Comparison of ENCODE assay signal across 11 cellular contexts in genomic region chr10:61970182-61971015, GRCh38.
DNase-seq lines count a peak whose midpoint lies in the region; ATAC-seq and TF ChIP-seq lines count a peak whose summit lies in the region.
"Had no signal": no experiment of that assay in that cellular context is flagged by ENCODE, and none has a peak within 500 bp of the region (broad histone marks: within the 10 kb centered on the region; RNA-seq: fewer than 3 reads in every experiment).

No MANE protein-coding gene starts in this region.

- H2AFZ ChIP-seq in mesenchymal stem cell (ENCODE audit: low read depth, low read length): no peak overlapping the region

- H3K14ac ChIP-seq in mesenchymal stem cell (ENCODE audit: low read length in 2 of 2): no peak overlapping the region

- H4K91ac ChIP-seq in mesenchymal stem cell (ENCODE audit: low read length): no peak overlapping the region

- peaks cover 12% of the 10 kb centered on the region for H3K79me1 ChIP-seq in mesenchymal stem cell (replicated peaks; ENCODE audit: low read length, poor library complexity, severe bottlenecking)

- no peak overlapping the region for H3K23ac ChIP-seq in mesenchymal stem cell (ENCODE audit: low read length in 2 of 2)

- H2BK15ac ChIP-seq in mesenchymal stem cell (ENCODE audit: low read depth, poor library complexity, severe bottlenecking): no peak overlapping the region

- DNase-seq in heart left ventricle (no peak), left cardiac atrium (no peak), astrocyte of the cerebellum (ENCODE audit: low read depth) (peak; percentile 16), mesenchymal stem cell (peak; percentile 37), uterus (peak; percentile 40 to 51), NCI-H526 treated with DMSO at 0.1 percent for 48 hours (lab: John Stamatoyannopoulos, UW) (no peak), anterior cingulate cortex (lab: John Stamatoyannopoulos, UW) (no peak), retina (no peak)
- DNase-seq: activated CD4-positive, alpha-beta T cell treated with anti-CD3 and anti-CD28 coated beads for 4 hours; nucleus accumbens; stimulated activated naive CD4-positive, alpha-beta T cell treated with Interleukin-2 at 50 U/mL for 16 hours had no signal

- H3K18ac ChIP-seq in mesenchymal stem cell (ENCODE audit: low read depth in 1 of 2, low read length in 2 of 2): no peak overlapping the region

- WGBS in heart left ventricle, 4 donors: 57 to 62% (median 60%) methylated on average over 6 of the region's 6 CpGs
- 76% methylated on average over 5 of the region's 6 CpGs for WGBS in mesenchymal stem cell

- H3K4me2 ChIP-seq in mesenchymal stem cell (ENCODE audit: low read length, poor library complexity, severe bottlenecking): no peak overlapping the region

- TF ChIP-seq POLR2A in heart left ventricle (IDR thresholded peaks at IDR 0.05) (no peak), uterus (IDR thresholded peaks at IDR 0.05) (no peak)

- peak overlapping the region; percentile 74 for H3K9ac ChIP-seq in mesenchymal stem cell (ENCODE audit: low read length)

- no peak overlapping the region for H3K4ac ChIP-seq in mesenchymal stem cell (ENCODE audit: low read depth in 1 of 2, low read length in 2 of 2)

- H3K4me3 ChIP-seq in heart left ventricle (no peak overlapping the region), astrocyte of the cerebellum (ENCODE audit: low read depth, low read length) (no peak overlapping the region), mesenchymal stem cell (ENCODE audit: insufficient read depth in 1 of 2, low read depth in 1 of 2, low read length in 2 of 2) (peak overlapping the region in 1 of 2 experiments; percentile 35), uterus (no peak overlapping the region)

- intact Hi-C loops in heart left ventricle (cut with DNase I) (loop anchor here in 3 of 10 donors (5.0 kb wide), 1 partner anchor 68 kb away; the partner anchor contains the start of gene ARID5B (in 3 of the 3)), left cardiac atrium (cut with DNase I) (no loop called here), uterus (cut with DNase I; ENCODE audit: low total_unique reads) (no loop called here)

- in situ Hi-C loops in astrocyte of the cerebellum (cut with HindIII; ENCODE audit: low sequenced_read_pairs): no loop called here

- no peak for TF ChIP-seq CTCF in heart left ventricle (IDR thresholded peaks at IDR 0.05)
- no peak for TF ChIP-seq CTCF in astrocyte of the cerebellum (IDR thresholded peaks at IDR 0.05; ENCODE audit: low read depth, low read length, missing control alignments)
- TF ChIP-seq CTCF in uterus (IDR thresholded peaks at IDR 0.05): no peak

- no peak overlapping the region for H2AK5ac ChIP-seq in mesenchymal stem cell (ENCODE audit: low read length, severe bottlenecking)

- no peak overlapping the region for H2BK12ac ChIP-seq in mesenchymal stem cell (ENCODE audit: low read length in 2 of 2)

- H2BK5ac ChIP-seq in mesenchymal stem cell (ENCODE audit: low read depth, low read length, poor library complexity, severe bottlenecking): no peak overlapping the region

- H4K8ac ChIP-seq in mesenchymal stem cell (ENCODE audit: low read length): no peak overlapping the region

- peak overlapping the region in 11 of 12 donors; percentile 2 to 68 (median 39) for H3K27ac ChIP-seq in heart left ventricle
- no peak overlapping the region for H3K27ac ChIP-seq in mesenchymal stem cell (ENCODE audit: low read length, poor library complexity, severe bottlenecking)
- peak overlapping the region; percentile 71 to 81 for H3K27ac ChIP-seq in uterus

- H3K4me1 ChIP-seq in heart left ventricle (peaks cover 6 to 65% (median 36%) of the 10 kb centered on the region in 12 donors), mesenchymal stem cell (ENCODE audit: control insufficient read depth, insufficient read depth, low read depth, low read length) (no peaks in the 10 kb centered on the region), uterus (peaks cover 0 to 7% of the 10 kb centered on the region in 2 donors)

- H3K36me3 ChIP-seq in heart left ventricle: no peaks in the 10 kb centered on the region
- peaks cover 0 to 25% of the 10 kb centered on the region in 2 experiments for H3K36me3 ChIP-seq in mesenchymal stem cell (ENCODE audit: control insufficient read depth in 1 of 2, insufficient read depth in 2 of 2, low read depth in 1 of 2, low read length in 2 of 2)
- no peaks in the 10 kb centered on the region for H3K36me3 ChIP-seq in uterus

- ATAC-seq in heart left ventricle (no peak), left cardiac atrium (no peak)

- no peaks in the 10 kb centered on the region for H3K9me3 ChIP-seq in heart left ventricle
- H3K9me3 ChIP-seq in mesenchymal stem cell (ENCODE audit: control insufficient read depth, low read length): no peaks in the 10 kb centered on the region
- no peaks in the 10 kb centered on the region for H3K9me3 ChIP-seq in uterus

- no peaks in the 10 kb centered on the region for H3K27me3 ChIP-seq in heart left ventricle
- no peaks in the 10 kb centered on the region for H3K27me3 ChIP-seq in mesenchymal stem cell (ENCODE audit: control insufficient read depth in 1 of 2, insufficient read depth in 1 of 2, low read length in 2 of 2)
- no peaks in the 10 kb centered on the region for H3K27me3 ChIP-seq in uterus

- no peak overlapping the region for H2BK120ac ChIP-seq in mesenchymal stem cell (ENCODE audit: low read depth, low read length)

Comparison
In these comparisons a context has a peak if more than half of its experiments do, and no peak if none do; other contexts are left out.
1. DNase-seq: peak in astrocyte of the cerebellum (single experiment), mesenchymal stem cell (single experiment) and uterus (2 of 2); none in heart left ventricle (0 of 5), left cardiac atrium (single experiment), NCI-H526 treated with DMSO at 0.1 percent for 48 hours (single experiment), anterior cingulate cortex (0 of 58) and retina (single experiment).